Comparison of ENCODE assay signal across 10 cellular contexts in the genomic region with DNA sequence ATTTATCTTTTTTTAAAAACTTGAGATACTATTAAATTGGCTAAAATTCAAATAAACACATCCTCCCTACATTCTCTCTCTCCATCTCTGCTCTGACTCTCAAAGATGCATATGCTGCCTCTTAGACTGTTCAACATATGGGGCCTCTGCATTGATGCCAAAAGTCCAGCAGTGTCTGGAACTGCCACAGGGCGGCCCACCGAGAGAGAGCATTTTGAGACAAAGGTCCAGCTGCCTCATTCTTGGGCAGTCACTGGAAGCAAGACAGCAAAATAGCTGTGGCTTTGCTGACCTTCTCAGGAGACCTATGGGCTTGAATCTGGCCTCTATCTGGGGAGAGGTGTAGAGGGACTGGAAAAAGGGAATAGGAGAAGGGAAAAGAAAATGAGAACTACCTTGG. TPM values are rescaled to one million over a fixed set of nuclear protein-coding genes. Genes with fewer than 3 reads are reported as not detected.
DNase-seq lines count a peak whose midpoint lies in the region; TF ChIP-seq lines count a peak whose summit lies in the region.
"Had no signal": no experiment of that assay in that cellular context is flagged by ENCODE, and none has a peak within 500 bp of the region (broad histone marks: within the 10 kb centered on the region; RNA-seq: fewer than 3 reads in every experiment).

No MANE protein-coding gene starts in this region.

- peaks cover 22% of the 10 kb centered on the region for H3K4me1 Mint-ChIP-seq in brain
- peaks cover 14% of the 10 kb centered on the region for H3K4me1 Mint-ChIP-seq in osteocyte (ENCODE audit: unreplicated experiment)
- H3K4me1 Mint-ChIP-seq: stimulated activated naive B cell treated with anti-CD40 and anti-IgM and Interleukin-4, amounts not matched to agents 10 μg/mL and 1 μg/mL and 100 μg/mL, for 72 hours had no signal

- intact Hi-C loops in stomach (cut with DNase I; ENCODE audit: low total_unique reads): no loop called here

- no peaks in the 10 kb centered on the region for H3K36me3 ChIP-seq in stomach

- no peaks in the 10 kb centered on the region for H3K27me3 ChIP-seq in stomach

- H3K9me3 Mint-ChIP-seq in brain (peaks cover 4 to 22% (median 16%) of the 10 kb centered on the region in 5 experiments), osteocyte (ENCODE audit: unreplicated experiment) (peaks cover 21% of the 10 kb centered on the region)
- H3K9me3 Mint-ChIP-seq: activated naive CD4-positive, alpha-beta T cell treated with anti-CD3 and anti-CD28 coated beads, Interleukin-2, amount 50 U/mL, for 72 hours had no signal

- no peak overlapping the region for H3K4me3 ChIP-seq in stomach

- DNase-seq in ELR (ENCODE audit: low read depth) (peak; percentile 54), NCI-H446 treated with DMSO at 0.1 percent for 48 hours (lab: John Stamatoyannopoulos, UW) (peak; percentile 66), osteocyte (ENCODE audit: extremely low spot score, unreplicated experiment) (no peak), NCI-H1417 treated with DMSO at 0.1 percent for 48 hours (lab: John Stamatoyannopoulos, UW) (no peak), Kasumi-1 (lab: John Stamatoyannopoulos, UW) (no peak), stomach (no peak)
- DNase-seq: NCI-H1930; stimulated activated naive B cell treated with anti-CD40 and anti-IgM and Interleukin-4, amounts not matched to agents 10 μg/mL and 1 μg/mL and 100 μg/mL, for 72 hours had no signal

- H3K4me3 Mint-ChIP-seq in brain: no peak overlapping the region
- no peak overlapping the region for H3K4me3 Mint-ChIP-seq in osteocyte (ENCODE audit: unreplicated experiment)
- H3K4me3 Mint-ChIP-seq: stimulated activated naive B cell treated with anti-CD40 and anti-IgM and Interleukin-4, amounts not matched to agents 10 μg/mL and 1 μg/mL and 100 μg/mL, for 72 hours had no signal

- H3K27ac Mint-ChIP-seq in brain (peak overlapping the region in 3 of 5 experiments; percentile 62 to 82 (median 82)), osteocyte (ENCODE audit: unreplicated experiment) (no peak overlapping the region)
- H3K27ac Mint-ChIP-seq: activated naive CD4-positive, alpha-beta T cell treated with anti-CD3 and anti-CD28 coated beads, Interleukin-2, amount 50 U/mL, for 72 hours; stimulated activated naive B cell treated with anti-CD40 and anti-IgM and Interleukin-4, amounts not matched to agents 10 μg/mL and 1 μg/mL and 100 μg/mL, for 72 hours had no signal

- peaks cover 15% of the 10 kb centered on the region for H3K36me3 Mint-ChIP-seq in brain
- H3K36me3 Mint-ChIP-seq in osteocyte (ENCODE audit: unreplicated experiment): peaks cover 12% of the 10 kb centered on the region
- H3K36me3 Mint-ChIP-seq: activated naive CD4-positive, alpha-beta T cell treated with anti-CD3 and anti-CD28 coated beads, Interleukin-2, amount 50 U/mL, for 72 hours; stimulated activated naive B cell treated with anti-CD40 and anti-IgM and Interleukin-4, amounts not matched to agents 10 μg/mL and 1 μg/mL and 100 μg/mL, for 72 hours had no signal

- peak in 1 of 2 experiments; percentile 42 for TF ChIP-seq CTCF in brain (conservative IDR thresholded peaks at IDR 0.05)
- TF ChIP-seq CTCF in osteocyte (IDR thresholded peaks at IDR 0.05): peak; percentile 34
- TF ChIP-seq CTCF in stomach (IDR thresholded peaks at IDR 0.05): no peak

- H3K27me3 Mint-ChIP-seq in brain: peaks cover 4% of the 10 kb centered on the region
- no peaks in the 10 kb centered on the region for H3K27me3 Mint-ChIP-seq in osteocyte (ENCODE audit: unreplicated experiment)

- no peaks in the 10 kb centered on the region for H3K4me1 ChIP-seq in stomach

- WGBS in stomach, 5 donors: 38 to 79% (median 66%) methylated on average over 2 of the region's 2 CpGs

- no peak for TF ChIP-seq POLR2A in stomach (IDR thresholded peaks at IDR 0.05)

- H3K9me3 ChIP-seq in stomach: peaks cover 0 to 11% (median 5%) of the 10 kb centered on the region in 4 donors

- H3K27ac ChIP-seq in stomach: no peak overlapping the region

- TF ChIP-seq EP300 in stomach (IDR thresholded peaks at IDR 0.05): no peak

RNA-seq across cellular contexts. Expression of a gene that starts 12.9 kb away (rescaled TPM):
- not detected for polyA plus RNA-seq in brain (ENCODE audit: insufficient read depth, low read depth, low replicate concordance)
- total RNA-seq in osteocyte: 0.21 and 0.42 TPM in 2 replicates
- under 1 TPM in 1 of 5 donors, not detected in 4; 0.18 TPM for total RNA-seq in stomach
- not detected for polyA plus RNA-seq in stomach
- total RNA-seq: activated naive CD4-positive, alpha-beta T cell treated with anti-CD3 and anti-CD28 coated beads, Interleukin-2, amount 50 U/mL, for 72 hours had no signal

RNA-seq across cellular contexts. Expression of a gene that starts 40.6 kb away (rescaled TPM):
- polyA plus RNA-seq in brain (ENCODE audit: insufficient read depth, low read depth, low replicate concordance): 1.2 TPM
- total RNA-seq in osteocyte: 13.0 and 14.0 TPM in 2 replicates
- total RNA-seq in stomach: 10 to 100 TPM in 3 of 5 donors, 1 to 10 TPM in 2; 8.4 to 35.1 (median 16.1) TPM
- polyA plus RNA-seq in stomach: 1 to 10 TPM; 3.8 to 4.9 (median 4.2) TPM

Comparison
In these comparisons a context has a peak if more than half of its experiments do, and no peak if none do; other contexts are left out.
1. DNase-seq: peak in ELR (single experiment) and NCI-H446 treated with DMSO at 0.1 percent for 48 hours (single experiment); none in osteocyte (single experiment), NCI-H1417 treated with DMSO at 0.1 percent for 48 hours (single experiment), Kasumi-1 (0 of 2) and stomach (single experiment).